ENCODE assay signal across 1 cellular context in genomic region chr10:63042256-63042655, GRCh38.
TF ChIP-seq lines count a peak whose summit lies in the region.

No MANE protein-coding gene starts in this region.

TF ChIP-seq in K562, 482 proteins besides CTCF, POLR2A, EP300 and RAD21 (continued from another document and continues in another):
- no peak for TF ChIP-seq TSHZ1 (CRISPR knock-in tag; IDR thresholded peaks at IDR 0.05)
- no peak for TF ChIP-seq ZFP36 (IDR thresholded peaks at IDR 0.05; ENCODE audit: low read depth, low read length, partially characterized antibody)
- no peak for TF ChIP-seq SRSF9 (IDR thresholded peaks at IDR 0.05; ENCODE audit: borderline replicate concordance, low read depth, low read length)
- no peak for TF ChIP-seq TCF7L2 (IDR thresholded peaks at IDR 0.05; ENCODE audit: low read depth, low read length)
- TF ChIP-seq HOXB6 (CRISPR knock-in tag; IDR thresholded peaks at IDR 0.05; ENCODE audit: borderline replicate concordance), result no peak
- TF ChIP-seq ZBTB43 (CRISPR knock-in tag; IDR thresholded peaks at IDR 0.05), result no peak
- TF ChIP-seq COPS2 (conservative IDR thresholded peaks at IDR 0.05), result no peak
- peak; percentile 66; the same call in 1 of the 2 replicates for TF ChIP-seq JUN (IDR thresholded peaks at IDR 0.05; ENCODE audit: borderline replicate concordance, low read depth, low read length)
- TF ChIP-seq JUN (CRISPR knock-in tag; IDR thresholded peaks at IDR 0.05; ENCODE audit: borderline replicate concordance), result no peak
- no peak for TF ChIP-seq ATF4 (CRISPR knock-in tag; IDR thresholded peaks at IDR 0.05)
- no peak for TF ChIP-seq USF1 (CRISPR knock-in tag; IDR thresholded peaks at IDR 0.05)
- TF ChIP-seq DPF2 (IDR thresholded peaks at IDR 0.05), result no peak
- no peak for TF ChIP-seq ZSCAN32 (CRISPR knock-in tag; IDR thresholded peaks at IDR 0.05)
- no peak for TF ChIP-seq SP2 (IDR thresholded peaks at IDR 0.05; ENCODE audit: extremely low read depth, low read depth, low read length, poor library complexity, severe bottlenecking)
- TF ChIP-seq TEAD2 (tag; IDR thresholded peaks at IDR 0.05), result no peak
- no peak for TF ChIP-seq SFPQ (IDR thresholded peaks at IDR 0.05; ENCODE audit: low read depth, low read length)
- peak; percentile 46 for TF ChIP-seq GABPA (tag; conservative IDR thresholded peaks at IDR 0.05; ENCODE audit: low read depth)
- no peak for TF ChIP-seq HSF4 (CRISPR knock-in tag; IDR thresholded peaks at IDR 0.05; ENCODE audit: borderline replicate concordance)
- no peak for TF ChIP-seq DACH1 (IDR thresholded peaks at IDR 0.05; ENCODE audit: partially characterized antibody)
- TF ChIP-seq FOXM1 (IDR thresholded peaks at IDR 0.05; ENCODE audit: low read depth), result no peak
- TF ChIP-seq FOXM1 (CRISPR knock-in tag; IDR thresholded peaks at IDR 0.05; ENCODE audit: low read depth), result no peak
- no peak for TF ChIP-seq PHF20 (IDR thresholded peaks at IDR 0.05; ENCODE audit: partially characterized antibody)
- TF ChIP-seq ZBTB5 (IDR thresholded peaks at IDR 0.05), result no peak
- TF ChIP-seq RHOXF2B (CRISPR knock-in tag; conservative IDR thresholded peaks at IDR 0.05), result no peak
- no peak for TF ChIP-seq RAD51 (IDR thresholded peaks at IDR 0.05; ENCODE audit: borderline replicate concordance, low read depth)
- no peak for TF ChIP-seq ZNF740 (CRISPR knock-in tag; IDR thresholded peaks at IDR 0.05)
- TF ChIP-seq ZNF740 (tag; IDR thresholded peaks at IDR 0.05), result no peak
- TF ChIP-seq ZNF197 (CRISPR knock-in tag; IDR thresholded peaks at IDR 0.05; ENCODE audit: low read depth), result no peak
- no peak for TF ChIP-seq NFE2 (IDR thresholded peaks at IDR 0.05; ENCODE audit: low read depth)
- TF ChIP-seq HDAC6 (IDR thresholded peaks at IDR 0.05; ENCODE audit: low read depth, low read length), result no peak
- no peak for TF ChIP-seq FOS (IDR thresholded peaks at IDR 0.05; ENCODE audit: extremely low read depth, insufficient read length)
- TF ChIP-seq KDM4B (IDR thresholded peaks at IDR 0.05; ENCODE audit: borderline replicate concordance in 2 of 2, low read depth in 1 of 2), result no peak
- TF ChIP-seq CC2D1A (IDR thresholded peaks at IDR 0.05), result no peak
- TF ChIP-seq E2F6 (IDR thresholded peaks at IDR 0.05; ENCODE audit: borderline replicate concordance in 1 of 2, extremely low read depth in 1 of 2, insufficient read depth in 1 of 2, insufficient read length in 1 of 2, low read depth in 1 of 2, low read length in 1 of 2, poor library complexity in 1 of 2, severe bottlenecking in 1 of 2), result peak in 1 of 2 experiments; percentile 22
- no peak for TF ChIP-seq DDX20 (tag; IDR thresholded peaks at IDR 0.05; ENCODE audit: low read depth)
- peak; percentile 55; the same call in 1 of the 2 replicates for TF ChIP-seq ETV1 (tag; conservative IDR thresholded peaks at IDR 0.05; ENCODE audit: low read depth)
- no peak for TF ChIP-seq CREBBP (IDR thresholded peaks at IDR 0.05; ENCODE audit: low read depth, low read length)
- TF ChIP-seq WHSC1 (IDR thresholded peaks at IDR 0.05; ENCODE audit: low read length), result no peak
- no peak for TF ChIP-seq NCOA1 (IDR thresholded peaks at IDR 0.05; ENCODE audit: low read depth)
- TF ChIP-seq ZNF274 (IDR thresholded peaks at IDR 0.05; ENCODE audit: borderline replicate concordance, low read depth, low read length), result no peak
- TF ChIP-seq TEAD4 (IDR thresholded peaks at IDR 0.05; ENCODE audit: low read length), result no peak
- no peak for TF ChIP-seq TEAD4 (CRISPR knock-in tag; IDR thresholded peaks at IDR 0.05; ENCODE audit: borderline replicate concordance)
- TF ChIP-seq, protein P1, sequence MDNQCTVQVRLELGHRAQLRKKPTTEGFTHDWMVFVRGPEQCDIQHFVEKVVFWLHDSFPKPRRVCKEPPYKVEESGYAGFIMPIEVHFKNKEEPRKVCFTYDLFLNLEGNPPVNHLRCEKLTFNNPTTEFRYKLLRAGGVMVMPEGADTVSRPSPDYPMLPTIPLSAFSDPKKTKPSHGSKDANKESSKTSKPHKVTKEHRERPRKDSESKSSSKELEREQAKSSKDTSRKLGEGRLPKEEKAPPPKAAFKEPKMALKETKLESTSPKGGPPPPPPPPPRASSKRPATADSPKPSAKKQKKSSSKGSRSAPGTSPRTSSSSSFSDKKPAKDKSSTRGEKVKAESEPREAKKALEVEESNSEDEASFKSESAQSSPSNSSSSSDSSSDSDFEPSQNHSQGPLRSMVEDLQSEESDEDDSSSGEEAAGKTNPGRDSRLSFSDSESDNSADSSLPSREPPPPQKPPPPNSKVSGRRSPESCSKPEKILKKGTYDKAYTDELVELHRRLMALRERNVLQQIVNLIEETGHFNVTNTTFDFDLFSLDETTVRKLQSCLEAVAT (IDR thresholded peaks at IDR 0.05), result no peak
- no peak for TF ChIP-seq RBM22 (IDR thresholded peaks at IDR 0.05; ENCODE audit: low read depth, low read length, poor library complexity, severe bottlenecking)
- TF ChIP-seq ZNF224 (CRISPR knock-in tag; IDR thresholded peaks at IDR 0.05), result no peak
- TF ChIP-seq ELF1 (tag; IDR thresholded peaks at IDR 0.05), result peak; percentile 68; the same call in 1 of the 2 replicates
- TF ChIP-seq, protein P2, sequence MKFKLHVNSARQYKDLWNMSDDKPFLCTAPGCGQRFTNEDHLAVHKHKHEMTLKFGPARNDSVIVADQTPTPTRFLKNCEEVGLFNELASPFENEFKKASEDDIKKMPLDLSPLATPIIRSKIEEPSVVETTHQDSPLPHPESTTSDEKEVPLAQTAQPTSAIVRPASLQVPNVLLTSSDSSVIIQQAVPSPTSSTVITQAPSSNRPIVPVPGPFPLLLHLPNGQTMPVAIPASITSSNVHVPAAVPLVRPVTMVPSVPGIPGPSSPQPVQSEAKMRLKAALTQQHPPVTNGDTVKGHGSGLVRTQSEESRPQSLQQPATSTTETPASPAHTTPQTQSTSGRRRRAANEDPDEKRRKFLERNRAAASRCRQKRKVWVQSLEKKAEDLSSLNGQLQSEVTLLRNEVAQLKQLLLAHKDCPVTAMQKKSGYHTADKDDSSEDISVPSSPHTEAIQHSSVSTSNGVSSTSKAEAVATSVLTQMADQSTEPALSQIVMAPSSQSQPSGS (CRISPR knock-in tag; IDR thresholded peaks at IDR 0.05), result peak; percentile 59; the same call in 1 of the 2 replicates
- TF ChIP-seq CBX3 (IDR thresholded peaks at IDR 0.05; ENCODE audit: borderline replicate concordance in 1 of 2, low read length in 2 of 2), result peak in 1 of 2 experiments; percentile 55; a peak in 1 of 3 replicates
- no peak for TF ChIP-seq IRF9 (tag; IDR thresholded peaks at IDR 0.05)
- no peak for TF ChIP-seq TCFL5 (CRISPR knock-in tag; conservative IDR thresholded peaks at IDR 0.05)
- no peak for TF ChIP-seq ZBTB1 (CRISPR knock-in tag; IDR thresholded peaks at IDR 0.05; ENCODE audit: borderline replicate concordance, low read depth)
- TF ChIP-seq TFAM (CRISPR knock-in tag; conservative IDR thresholded peaks at IDR 0.05), result no peak
- no peak for TF ChIP-seq MCM7 (IDR thresholded peaks at IDR 0.05)
- TF ChIP-seq FOSL1 (tag; conservative IDR thresholded peaks at IDR 0.05), result no peak
- TF ChIP-seq MYNN (IDR thresholded peaks at IDR 0.05), result no peak
- no peak for TF ChIP-seq MYNN (CRISPR knock-in tag; IDR thresholded peaks at IDR 0.05)
